Comparison of ENCODE assay signal across 11 cellular contexts in genomic region chr7:75779516-75779915, GRCh38. TPM values are rescaled to one million over a fixed set of nuclear protein-coding genes. Genes with fewer than 3 reads are reported as not detected.
A peak's percentile ranks its signal among the peaks of the same experiment; 100 is the strongest.
DNase-seq lines count a peak whose midpoint lies in the region; ATAC-seq lines count a peak whose summit lies in the region.
"Not testable (repeated sequence)": the region's sequence is repeated elsewhere in the genome, so short reads cannot be mapped to it uniquely, and the experiment has no call there.
"Had no signal": no experiment of that assay in that cellular context is flagged by ENCODE, and none has a peak within 500 bp of the region (broad histone marks: within the 10 kb centered on the region; RNA-seq: fewer than 3 reads in every experiment).

No MANE protein-coding gene starts in this region.

- H3K4me3 ChIP-seq in HUES6 (ENCODE audit: low read depth, low read length) (peak overlapping the region; percentile 70), iPS-18a (ENCODE audit: low read length) (peak overlapping the region; percentile 46)
- H3K4me3 ChIP-seq in SJSA1 = not testable (repeated sequence)

- H3K27me3 Mint-ChIP-seq in activated T-cell treated with anti-CD3 and anti-CD28 coated beads, Interleukin-2, amount 50 U/mL, for 24 hours = peaks cover 38% of the 10 kb centered on the region
- H3K27me3 Mint-ChIP-seq in central memory CD8-positive, alpha-beta T cell = peaks cover 28% of the 10 kb centered on the region

- DNase-seq in ELR (ENCODE audit: low read depth) (peak; percentile 58), SJSA1 (ENCODE audit: low read depth in 1 of 2, low spot score in 2 of 2) (peak; percentile 49 to 74), renal cortical epithelial cell (ENCODE audit: low read depth) (peak; percentile 6)
- not testable (repeated sequence) for DNase-seq in activated T-cell treated with anti-CD3 and anti-CD28 coated beads, Interleukin-2, amount 50 U/mL, for 24 hours; central memory CD8-positive, alpha-beta T cell (ENCODE audit: low spot score in 2 of 2)

- H3K4me3 Mint-ChIP-seq in activated T-cell treated with anti-CD3 and anti-CD28 coated beads, Interleukin-2, amount 50 U/mL, for 24 hours; central memory CD8-positive, alpha-beta T cell: not testable (repeated sequence)

- H3K9me3 ChIP-seq in HUES6 (ENCODE audit: control insufficient read depth, insufficient read depth, low read depth, low read length); SJSA1 (replicated peaks); iPS-18a (ENCODE audit: control insufficient read depth, low read depth, low read length): not testable (repeated sequence)

- not testable (repeated sequence) for H3K27me3 ChIP-seq in HUES6 (ENCODE audit: control insufficient read depth, insufficient read depth, low read length); SJSA1 (replicated peaks); iPS-18a (ENCODE audit: control insufficient read depth, insufficient read depth, low read length)

- peaks cover 48% of the 10 kb centered on the region for H3K4me1 Mint-ChIP-seq in activated T-cell treated with anti-CD3 and anti-CD28 coated beads, Interleukin-2, amount 50 U/mL, for 24 hours (ENCODE audit: low read depth)
- peaks cover 12% of the 10 kb centered on the region for H3K4me1 Mint-ChIP-seq in central memory CD8-positive, alpha-beta T cell

- not testable (repeated sequence) for H3K36me3 Mint-ChIP-seq in activated T-cell treated with anti-CD3 and anti-CD28 coated beads, Interleukin-2, amount 50 U/mL, for 24 hours (ENCODE audit: low read depth)
- H3K36me3 Mint-ChIP-seq in central memory CD8-positive, alpha-beta T cell (ENCODE audit: insufficient read depth) = peaks cover 12% of the 10 kb centered on the region

- not testable (repeated sequence) for ATAC-seq in central memory CD8-positive, alpha-beta T cell (replicated peaks; ENCODE audit: extremely low read depth, poor library complexity, severe bottlenecking)

- H3K9ac ChIP-seq in HUES6 (ENCODE audit: low read length) = peak overlapping the region; percentile 95
- H3K9ac ChIP-seq in iPS-18a (ENCODE audit: low read length) = not testable (repeated sequence)

- peak overlapping the region; percentile 82; the same call in 1 of the 2 replicates for H3K27ac ChIP-seq in HUES6 (ENCODE audit: low read depth, low read length)
- peak overlapping the region; percentile 48; the same call in 1 of the 2 replicates for H3K27ac ChIP-seq in SJSA1
- H3K27ac ChIP-seq in iPS-18a (ENCODE audit: low read length) = not testable (repeated sequence)

- H3K9me3 Mint-ChIP-seq in activated T-cell treated with anti-CD3 and anti-CD28 coated beads, Interleukin-2, amount 50 U/mL, for 24 hours; central memory CD8-positive, alpha-beta T cell: not testable (repeated sequence)

- H3K36me3 ChIP-seq in HUES6 (ENCODE audit: control insufficient read depth, insufficient read depth, low read length) = peaks cover 15% of the 10 kb centered on the region; the same call in 1 of the 2 replicates
- not testable (repeated sequence) for H3K36me3 ChIP-seq in SJSA1; iPS-18a (ENCODE audit: control insufficient read depth, low read depth, low read length)

- peaks cover 16% of the 10 kb centered on the region for H3K4me1 ChIP-seq in HUES6 (ENCODE audit: control insufficient read depth, insufficient read depth, low read length)
- H3K4me1 ChIP-seq in SJSA1 (replicated peaks) = peaks cover 34% of the 10 kb centered on the region
- H3K4me1 ChIP-seq in iPS-18a (ENCODE audit: control insufficient read depth, low read depth, low read length) = peaks cover 24% of the 10 kb centered on the region

- H3K27ac Mint-ChIP-seq in activated T-cell treated with anti-CD3 and anti-CD28 coated beads, Interleukin-2, amount 50 U/mL, for 24 hours = peak overlapping the region; percentile 1
- peak overlapping the region; percentile 54 for H3K27ac Mint-ChIP-seq in central memory CD8-positive, alpha-beta T cell (ENCODE audit: low read depth)

RNA-seq across cellular contexts. Expression of gene CCL26, which starts 7.5 kb away (rescaled TPM):
- 15.1 and 30.1 TPM in 2 replicates for total RNA-seq in SJSA1 (2014; rRNA removed; shearing (Covaris generic))
- total RNA-seq in renal cortical epithelial cell = not detected in 2 replicates
- total RNA-seq: Caco-2, G401, HT1080, OCI-LY7 had no signal

RNA-seq across cellular contexts. Expression of gene CCL24, which starts 34.1 kb away (rescaled TPM):
- 0.45 TPM in 1 of 2 replicates, not detected in the other for total RNA-seq in SJSA1 (2014; rRNA removed; shearing (Covaris generic))
- not detected in 2 replicates for total RNA-seq in renal cortical epithelial cell
- total RNA-seq: Caco-2, G401, HT1080, OCI-LY7 had no signal

RNA-seq across cellular contexts. Expression of gene HIP1, which starts 40.8 kb away (rescaled TPM):
- 24.7 and 25.8 TPM in 2 replicates for total RNA-seq in SJSA1 (2014; rRNA removed; shearing (Covaris generic))
- 10.1 and 22.0 TPM in 2 replicates for total RNA-seq in renal cortical epithelial cell

Comparison
In these comparisons a context has a peak if more than half of its experiments do, and no peak if none do; other contexts are left out.
1. RNA of gene CCL26, which starts 7.5 kb away (total RNA-seq): 15.1 to 30.1 TPM in SJSA1; not detected in renal cortical epithelial cell; every median in the first group is over 10 times any median in the second.